ENCODE assay signal across 1 cellular context in the genomic region with DNA sequence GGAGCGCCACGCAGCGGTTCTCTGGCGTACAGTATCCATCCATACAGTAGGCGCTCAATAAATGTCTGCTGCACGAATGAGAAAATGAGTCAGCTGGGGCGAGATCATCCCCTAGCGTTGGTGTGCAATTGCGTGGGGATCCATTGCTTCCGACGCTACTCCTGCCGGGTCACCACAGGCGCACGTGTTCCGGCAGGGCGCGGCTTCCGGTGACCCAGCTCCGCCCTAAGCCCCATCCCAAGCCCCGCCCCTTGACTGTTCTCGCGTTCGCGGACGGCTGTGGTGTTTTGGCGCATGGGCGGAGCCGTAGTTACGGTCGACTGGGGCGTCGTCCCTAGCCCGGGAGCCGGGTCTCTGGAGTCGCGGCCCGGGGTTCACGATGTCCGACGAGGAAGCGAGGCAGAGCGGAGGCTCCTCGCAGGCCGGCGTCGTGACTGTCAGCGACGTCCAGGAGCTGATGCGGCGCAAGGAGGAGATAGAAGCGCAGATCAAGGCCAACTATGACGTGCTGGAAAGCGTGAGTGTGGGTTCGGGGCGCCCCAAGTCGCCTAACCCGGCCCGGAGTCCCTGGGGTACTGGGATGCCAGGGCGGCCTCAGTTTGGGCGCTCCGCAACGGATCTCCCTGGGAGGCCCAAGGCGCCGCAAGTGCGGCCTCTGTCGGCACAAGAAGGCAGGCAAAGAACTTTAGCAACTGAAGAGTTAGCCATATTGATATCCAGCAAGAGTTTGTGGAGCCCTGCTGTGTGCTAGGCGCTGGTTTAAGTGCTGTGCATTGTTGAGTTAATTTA.
TF ChIP-seq lines count a peak whose summit lies in the region.

A gene with protein sequence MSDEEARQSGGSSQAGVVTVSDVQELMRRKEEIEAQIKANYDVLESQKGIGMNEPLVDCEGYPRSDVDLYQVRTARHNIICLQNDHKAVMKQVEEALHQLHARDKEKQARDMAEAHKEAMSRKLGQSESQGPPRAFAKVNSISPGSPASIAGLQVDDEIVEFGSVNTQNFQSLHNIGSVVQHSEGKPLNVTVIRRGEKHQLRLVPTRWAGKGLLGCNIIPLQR (plus strand): TSS at position 313 of the 789 bp plus-strand sequence. CDS start 67 bp downstream, at position 380.

TF ChIP-seq in HEK293, 187 proteins besides CTCF, POLR2A, EP300 and RAD21 (continued from another document and continues in another):
- TF ChIP-seq GLI2 (tag by site-specific recombination; IDR thresholded peaks at IDR 0.05; ENCODE audit: borderline replicate concordance, low read depth): no peak
- TF ChIP-seq ZBTB20 (tag by site-specific recombination; IDR thresholded peaks at IDR 0.05): peak; percentile 100
- TF ChIP-seq ZFP37 (tag by site-specific recombination; IDR thresholded peaks at IDR 0.05): peak; percentile 80
- no peak for TF ChIP-seq ZNF112 (tag by site-specific recombination; IDR thresholded peaks at IDR 0.05)
- no peak for TF ChIP-seq ZNF433 (tag by site-specific recombination; IDR thresholded peaks at IDR 0.05; ENCODE audit: low read depth)
- TF ChIP-seq, protein P1, sequence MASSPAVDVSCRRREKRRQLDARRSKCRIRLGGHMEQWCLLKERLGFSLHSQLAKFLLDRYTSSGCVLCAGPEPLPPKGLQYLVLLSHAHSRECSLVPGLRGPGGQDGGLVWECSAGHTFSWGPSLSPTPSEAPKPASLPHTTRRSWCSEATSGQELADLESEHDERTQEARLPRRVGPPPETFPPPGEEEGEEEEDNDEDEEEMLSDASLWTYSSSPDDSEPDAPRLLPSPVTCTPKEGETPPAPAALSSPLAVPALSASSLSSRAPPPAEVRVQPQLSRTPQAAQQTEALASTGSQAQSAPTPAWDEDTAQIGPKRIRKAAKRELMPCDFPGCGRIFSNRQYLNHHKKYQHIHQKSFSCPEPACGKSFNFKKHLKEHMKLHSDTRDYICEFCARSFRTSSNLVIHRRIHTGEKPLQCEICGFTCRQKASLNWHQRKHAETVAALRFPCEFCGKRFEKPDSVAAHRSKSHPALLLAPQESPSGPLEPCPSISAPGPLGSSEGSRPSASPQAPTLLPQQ (tag by site-specific recombination; IDR thresholded peaks at IDR 0.05): peak; percentile 86
- TF ChIP-seq, protein P2, sequence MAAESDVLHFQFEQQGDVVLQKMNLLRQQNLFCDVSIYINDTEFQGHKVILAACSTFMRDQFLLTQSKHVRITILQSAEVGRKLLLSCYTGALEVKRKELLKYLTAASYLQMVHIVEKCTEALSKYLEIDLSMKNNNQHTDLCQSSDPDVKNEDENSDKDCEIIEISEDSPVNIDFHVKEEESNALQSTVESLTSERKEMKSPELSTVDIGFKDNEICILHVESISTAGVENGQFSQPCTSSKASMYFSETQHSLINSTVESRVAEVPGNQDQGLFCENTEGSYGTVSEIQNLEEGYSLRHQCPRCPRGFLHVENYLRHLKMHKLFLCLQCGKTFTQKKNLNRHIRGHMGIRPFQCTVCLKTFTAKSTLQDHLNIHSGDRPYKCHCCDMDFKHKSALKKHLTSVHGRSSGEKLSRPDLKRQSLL (tag by site-specific recombination; IDR thresholded peaks at IDR 0.05): peak; percentile 5; the same call in 1 of the 2 replicates
- TF ChIP-seq ZNF155 (tag by site-specific recombination; IDR thresholded peaks at IDR 0.05): no peak
- no peak for TF ChIP-seq ZNF416 (tag by site-specific recombination; IDR thresholded peaks at IDR 0.05)
- TF ChIP-seq, protein P3, sequence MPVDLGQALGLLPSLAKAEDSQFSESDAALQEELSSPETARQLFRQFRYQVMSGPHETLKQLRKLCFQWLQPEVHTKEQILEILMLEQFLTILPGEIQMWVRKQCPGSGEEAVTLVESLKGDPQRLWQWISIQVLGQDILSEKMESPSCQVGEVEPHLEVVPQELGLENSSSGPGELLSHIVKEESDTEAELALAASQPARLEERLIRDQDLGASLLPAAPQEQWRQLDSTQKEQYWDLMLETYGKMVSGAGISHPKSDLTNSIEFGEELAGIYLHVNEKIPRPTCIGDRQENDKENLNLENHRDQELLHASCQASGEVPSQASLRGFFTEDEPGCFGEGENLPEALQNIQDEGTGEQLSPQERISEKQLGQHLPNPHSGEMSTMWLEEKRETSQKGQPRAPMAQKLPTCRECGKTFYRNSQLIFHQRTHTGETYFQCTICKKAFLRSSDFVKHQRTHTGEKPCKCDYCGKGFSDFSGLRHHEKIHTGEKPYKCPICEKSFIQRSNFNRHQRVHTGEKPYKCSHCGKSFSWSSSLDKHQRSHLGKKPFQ (tag by site-specific recombination; IDR thresholded peaks at IDR 0.05): peak; percentile 89; the same call in 1 of the 2 replicates
- no peak for TF ChIP-seq ZNF830 (tag by site-specific recombination; IDR thresholded peaks at IDR 0.05; ENCODE audit: low read depth)
- 0 out of 2 replicates have a peak, but pooled peaks have one; percentile 24 for TF ChIP-seq ZNF146 (tag by site-specific recombination; IDR thresholded peaks at IDR 0.05)
- no peak for TF ChIP-seq ZNF624 (tag by site-specific recombination; IDR thresholded peaks at IDR 0.05)
- peak; percentile 84 for TF ChIP-seq SETDB1 (IDR thresholded peaks at IDR 0.05; ENCODE audit: insufficient read length, low read length)
- TF ChIP-seq ZNF48 (tag by site-specific recombination; IDR thresholded peaks at IDR 0.05): no peak
- peak; percentile 85 for TF ChIP-seq ZNF660 (tag by site-specific recombination; IDR thresholded peaks at IDR 0.05)
- peak; percentile 98 for TF ChIP-seq SP3 (tag by site-specific recombination; IDR thresholded peaks at IDR 0.05)
- no peak for TF ChIP-seq ZNF560 (tag by site-specific recombination; IDR thresholded peaks at IDR 0.05; ENCODE audit: borderline replicate concordance)
- peak; percentile 83 for TF ChIP-seq KLF16 (tag by site-specific recombination; IDR thresholded peaks at IDR 0.05)
- peak; percentile 99 for TF ChIP-seq KLF1 (tag by site-specific recombination; IDR thresholded peaks at IDR 0.05)
- TF ChIP-seq ZNF664 (tag by site-specific recombination; IDR thresholded peaks at IDR 0.05): peak; percentile 90
- TF ChIP-seq GLIS2 (tag by site-specific recombination; IDR thresholded peaks at IDR 0.05): peak; percentile 52; the same call in 1 of the 2 replicates
- no peak for TF ChIP-seq PRDM1 (tag by site-specific recombination; IDR thresholded peaks at IDR 0.05)
- TF ChIP-seq ZNF311 (tag by site-specific recombination; IDR thresholded peaks at IDR 0.05; ENCODE audit: borderline replicate concordance): no peak
- peak; percentile 99 for TF ChIP-seq ZBTB17 (tag by site-specific recombination; IDR thresholded peaks at IDR 0.05)
- no peak for TF ChIP-seq ZNF140 (tag by site-specific recombination; IDR thresholded peaks at IDR 0.05)
- TF ChIP-seq ZNF391 (tag by site-specific recombination; IDR thresholded peaks at IDR 0.05; ENCODE audit: borderline replicate concordance, low read depth): peak; percentile 24; the same call in 1 of the 2 replicates
- TF ChIP-seq ZNF214 (tag by site-specific recombination; IDR thresholded peaks at IDR 0.05; ENCODE audit: borderline replicate concordance): no peak
- peak; percentile 76 for TF ChIP-seq ZNF366 (tag by site-specific recombination; conservative IDR thresholded peaks at IDR 0.05)
- TF ChIP-seq, protein P4, sequence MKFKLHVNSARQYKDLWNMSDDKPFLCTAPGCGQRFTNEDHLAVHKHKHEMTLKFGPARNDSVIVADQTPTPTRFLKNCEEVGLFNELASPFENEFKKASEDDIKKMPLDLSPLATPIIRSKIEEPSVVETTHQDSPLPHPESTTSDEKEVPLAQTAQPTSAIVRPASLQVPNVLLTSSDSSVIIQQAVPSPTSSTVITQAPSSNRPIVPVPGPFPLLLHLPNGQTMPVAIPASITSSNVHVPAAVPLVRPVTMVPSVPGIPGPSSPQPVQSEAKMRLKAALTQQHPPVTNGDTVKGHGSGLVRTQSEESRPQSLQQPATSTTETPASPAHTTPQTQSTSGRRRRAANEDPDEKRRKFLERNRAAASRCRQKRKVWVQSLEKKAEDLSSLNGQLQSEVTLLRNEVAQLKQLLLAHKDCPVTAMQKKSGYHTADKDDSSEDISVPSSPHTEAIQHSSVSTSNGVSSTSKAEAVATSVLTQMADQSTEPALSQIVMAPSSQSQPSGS (tag by site-specific recombination; IDR thresholded peaks at IDR 0.05; ENCODE audit: low read depth): no peak; the same call in 1 of the 2 replicates
- TF ChIP-seq, protein P5, sequence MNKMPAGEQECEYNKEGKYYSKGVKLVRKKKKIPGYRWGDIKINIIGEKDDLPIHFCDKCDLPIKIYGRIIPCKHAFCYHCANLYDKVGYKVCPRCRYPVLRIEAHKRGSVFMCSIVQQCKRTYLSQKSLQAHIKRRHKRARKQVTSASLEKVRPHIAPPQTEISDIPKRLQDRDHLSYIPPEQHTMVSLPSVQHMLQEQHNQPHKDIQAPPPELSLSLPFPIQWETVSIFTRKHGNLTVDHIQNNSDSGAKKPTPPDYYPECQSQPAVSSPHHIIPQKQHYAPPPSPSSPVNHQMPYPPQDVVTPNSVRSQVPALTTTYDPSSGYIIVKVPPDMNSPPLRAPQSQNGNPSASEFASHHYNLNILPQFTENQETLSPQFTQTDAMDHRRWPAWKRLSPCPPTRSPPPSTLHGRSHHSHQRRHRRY (tag by site-specific recombination; IDR thresholded peaks at IDR 0.05): no peak
- TF ChIP-seq, protein P6, sequence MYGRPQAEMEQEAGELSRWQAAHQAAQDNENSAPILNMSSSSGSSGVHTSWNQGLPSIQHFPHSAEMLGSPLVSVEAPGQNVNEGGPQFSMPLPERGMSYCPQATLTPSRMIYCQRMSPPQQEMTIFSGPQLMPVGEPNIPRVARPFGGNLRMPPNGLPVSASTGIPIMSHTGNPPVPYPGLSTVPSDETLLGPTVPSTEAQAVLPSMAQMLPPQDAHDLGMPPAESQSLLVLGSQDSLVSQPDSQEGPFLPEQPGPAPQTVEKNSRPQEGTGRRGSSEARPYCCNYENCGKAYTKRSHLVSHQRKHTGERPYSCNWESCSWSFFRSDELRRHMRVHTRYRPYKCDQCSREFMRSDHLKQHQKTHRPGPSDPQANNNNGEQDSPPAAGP (tag by site-specific recombination; IDR thresholded peaks at IDR 0.05): peak; percentile 38; the same call in 1 of the 2 replicates
- TF ChIP-seq, protein P7, sequence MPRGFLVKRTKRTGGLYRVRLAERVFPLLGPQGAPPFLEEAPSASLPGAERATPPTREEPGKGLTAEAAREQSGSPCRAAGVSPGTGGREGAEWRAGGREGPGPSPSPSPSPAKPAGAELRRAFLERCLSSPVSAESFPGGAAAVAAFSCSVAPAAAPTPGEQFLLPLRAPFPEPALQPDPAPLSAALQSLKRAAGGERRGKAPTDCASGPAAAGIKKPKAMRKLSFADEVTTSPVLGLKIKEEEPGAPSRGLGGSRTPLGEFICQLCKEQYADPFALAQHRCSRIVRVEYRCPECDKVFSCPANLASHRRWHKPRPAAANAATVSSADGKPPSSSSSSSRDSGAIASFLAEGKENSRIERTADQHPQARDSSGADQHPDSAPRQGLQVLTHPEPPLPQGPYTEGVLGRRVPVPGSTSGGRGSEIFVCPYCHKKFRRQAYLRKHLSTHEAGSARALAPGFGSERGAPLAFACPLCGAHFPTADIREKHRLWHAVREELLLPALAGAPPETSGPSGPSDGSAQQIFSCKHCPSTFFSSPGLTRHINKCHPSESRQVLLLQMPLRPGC (tag by site-specific recombination; IDR thresholded peaks at IDR 0.05): peak; percentile 62; the same call in 1 of the 2 replicates
- peak; percentile 98 for TF ChIP-seq ZNF394 (tag by site-specific recombination; IDR thresholded peaks at IDR 0.05; ENCODE audit: borderline replicate concordance)
- TF ChIP-seq, protein P8, sequence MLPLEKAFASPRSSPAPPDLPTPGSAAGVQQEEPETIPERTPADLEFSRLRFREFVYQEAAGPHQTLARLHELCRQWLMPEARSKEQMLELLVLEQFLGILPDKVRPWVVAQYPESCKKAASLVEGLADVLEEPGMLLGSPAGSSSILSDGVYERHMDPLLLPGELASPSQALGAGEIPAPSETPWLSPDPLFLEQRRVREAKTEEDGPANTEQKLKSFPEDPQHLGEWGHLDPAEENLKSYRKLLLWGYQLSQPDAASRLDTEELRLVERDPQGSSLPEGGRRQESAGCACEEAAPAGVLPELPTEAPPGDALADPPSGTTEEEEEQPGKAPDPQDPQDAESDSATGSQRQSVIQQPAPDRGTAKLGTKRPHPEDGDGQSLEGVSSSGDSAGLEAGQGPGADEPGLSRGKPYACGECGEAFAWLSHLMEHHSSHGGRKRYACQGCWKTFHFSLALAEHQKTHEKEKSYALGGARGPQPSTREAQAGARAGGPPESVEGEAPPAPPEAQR (tag by site-specific recombination; IDR thresholded peaks at IDR 0.05): 0 out of 2 replicates have a peak, but pooled peaks have one; percentile 6
- TF ChIP-seq, protein P9, sequence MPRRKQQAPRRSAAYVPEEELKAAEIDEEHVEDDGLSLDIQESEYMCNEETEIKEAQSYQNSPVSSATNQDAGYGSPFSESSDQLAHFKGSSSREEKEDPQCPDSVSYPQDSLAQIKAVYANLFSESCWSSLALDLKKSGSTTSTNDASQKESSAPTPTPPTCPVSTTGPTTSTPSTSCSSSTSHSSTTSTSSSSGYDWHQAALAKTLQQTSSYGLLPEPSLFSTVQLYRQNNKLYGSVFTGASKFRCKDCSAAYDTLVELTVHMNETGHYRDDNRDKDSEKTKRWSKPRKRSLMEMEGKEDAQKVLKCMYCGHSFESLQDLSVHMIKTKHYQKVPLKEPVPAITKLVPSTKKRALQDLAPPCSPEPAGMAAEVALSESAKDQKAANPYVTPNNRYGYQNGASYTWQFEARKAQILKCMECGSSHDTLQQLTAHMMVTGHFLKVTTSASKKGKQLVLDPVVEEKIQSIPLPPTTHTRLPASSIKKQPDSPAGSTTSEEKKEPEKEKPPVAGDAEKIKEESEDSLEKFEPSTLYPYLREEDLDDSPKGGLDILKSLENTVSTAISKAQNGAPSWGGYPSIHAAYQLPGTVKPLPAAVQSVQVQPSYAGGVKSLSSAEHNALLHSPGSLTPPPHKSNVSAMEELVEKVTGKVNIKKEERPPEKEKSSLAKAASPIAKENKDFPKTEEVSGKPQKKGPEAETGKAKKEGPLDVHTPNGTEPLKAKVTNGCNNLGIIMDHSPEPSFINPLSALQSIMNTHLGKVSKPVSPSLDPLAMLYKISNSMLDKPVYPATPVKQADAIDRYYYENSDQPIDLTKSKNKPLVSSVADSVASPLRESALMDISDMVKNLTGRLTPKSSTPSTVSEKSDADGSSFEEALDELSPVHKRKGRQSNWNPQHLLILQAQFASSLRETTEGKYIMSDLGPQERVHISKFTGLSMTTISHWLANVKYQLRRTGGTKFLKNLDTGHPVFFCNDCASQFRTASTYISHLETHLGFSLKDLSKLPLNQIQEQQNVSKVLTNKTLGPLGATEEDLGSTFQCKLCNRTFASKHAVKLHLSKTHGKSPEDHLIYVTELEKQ (tag by site-specific recombination; IDR thresholded peaks at IDR 0.05; ENCODE audit: borderline replicate concordance): no peak; the same call in none of the 2 replicates
- TF ChIP-seq HOXD13 (CRISPR knock-in tag; IDR thresholded peaks at IDR 0.05; ENCODE audit: borderline replicate concordance): no peak
- TF ChIP-seq, protein P10, sequence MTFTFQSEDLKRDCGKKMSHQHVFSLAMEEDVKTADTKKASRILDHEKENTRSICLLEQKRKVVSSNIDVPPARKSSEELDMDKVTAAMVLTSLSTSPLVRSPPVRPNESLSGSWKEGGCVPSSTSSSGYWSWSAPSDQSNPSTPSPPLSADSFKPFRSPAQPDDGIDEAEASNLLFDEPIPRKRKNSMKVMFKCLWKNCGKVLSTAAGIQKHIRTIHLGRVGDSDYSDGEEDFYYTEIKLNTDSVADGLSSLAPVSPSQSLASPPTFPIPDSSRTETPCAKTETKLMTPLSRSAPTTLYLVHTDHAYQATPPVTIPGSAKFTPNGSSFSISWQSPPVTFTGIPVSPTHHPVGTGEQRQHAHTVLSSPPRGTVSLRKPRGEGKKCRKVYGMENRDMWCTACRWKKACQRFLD (tag by site-specific recombination; IDR thresholded peaks at IDR 0.05): no peak
- TF ChIP-seq ZNF16 (tag by site-specific recombination; IDR thresholded peaks at IDR 0.05; ENCODE audit: low read depth): peak; percentile 47
- peak; percentile 90 for TF ChIP-seq ZNF423 (tag by site-specific recombination; IDR thresholded peaks at IDR 0.05)
- TF ChIP-seq ZNF221 (tag by site-specific recombination; IDR thresholded peaks at IDR 0.05; ENCODE audit: borderline replicate concordance): no peak
